ENCODE assay signal across 11 cellular contexts in the genomic region with DNA sequence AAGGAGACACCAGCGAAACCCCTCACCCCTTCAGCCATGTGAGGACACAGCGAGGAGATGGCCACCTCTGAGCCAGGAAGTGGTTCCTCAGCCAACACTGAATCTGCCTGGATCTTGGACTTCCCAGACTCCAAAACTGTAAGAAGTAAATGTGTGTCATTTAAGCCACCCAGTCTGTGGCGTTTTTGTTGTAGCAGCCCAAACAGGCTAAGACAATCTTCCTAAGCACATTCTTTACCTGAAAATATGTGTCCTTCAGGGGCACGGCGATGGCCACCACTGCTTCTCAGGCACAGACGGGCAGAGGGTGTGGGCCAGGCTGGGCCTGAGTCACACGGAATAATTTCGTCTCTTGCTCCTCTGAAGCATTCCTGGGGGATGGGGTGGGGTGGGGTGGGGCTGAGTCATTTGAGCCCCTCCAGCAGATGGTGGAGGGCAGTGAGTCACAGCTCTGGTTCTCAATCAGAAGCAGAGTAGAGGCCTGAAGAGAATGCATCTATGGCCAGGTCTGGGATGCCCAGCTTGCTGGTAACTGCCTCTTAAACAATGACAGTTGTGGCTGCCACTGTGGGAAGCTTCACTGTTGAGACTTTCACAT.
DNase-seq lines count a peak whose midpoint lies in the region; ATAC-seq and TF ChIP-seq lines count a peak whose summit lies in the region.
"Had no signal": no experiment of that assay in that cellular context is flagged by ENCODE, and none has a peak within 500 bp of the region (broad histone marks: within the 10 kb centered on the region; RNA-seq: fewer than 3 reads in every experiment).

No MANE protein-coding gene starts in this region.

- H3K4me1 Mint-ChIP-seq in Calu3 (ENCODE audit: low read depth, unreplicated experiment): no peaks in the 10 kb centered on the region
- H3K4me1 Mint-ChIP-seq in natural killer cell: no peaks in the 10 kb centered on the region

- H3K4me3 Mint-ChIP-seq in Calu3 (ENCODE audit: low read depth, unreplicated experiment): no peak overlapping the region
- H3K4me3 Mint-ChIP-seq in natural killer cell: no peak overlapping the region

- TF ChIP-seq CTCF in Calu3 (IDR thresholded peaks at IDR 0.05; ENCODE audit: unreplicated experiment) (no peak), colonic mucosa (IDR thresholded peaks at IDR 0.05) (no peak), natural killer cell (IDR thresholded peaks at IDR 0.05) (no peak)

- H3K4me1 ChIP-seq in colonic mucosa: no peaks in the 10 kb centered on the region

- peaks cover 7% of the 10 kb centered on the region for H3K27me3 Mint-ChIP-seq in Calu3 (ENCODE audit: unreplicated experiment)
- H3K27me3 Mint-ChIP-seq in natural killer cell (ENCODE audit: low read depth in 2 of 2): peaks cover 4% of the 10 kb centered on the region in 2 donors

- H3K27ac ChIP-seq in colonic mucosa: peak overlapping the region; percentile 8

- H3K4me3 ChIP-seq in colonic mucosa: no peak overlapping the region

- H3K9me3 ChIP-seq in colonic mucosa: no peaks in the 10 kb centered on the region

- no peaks in the 10 kb centered on the region for H3K27me3 ChIP-seq in colonic mucosa

- peaks cover 12% of the 10 kb centered on the region for H3K9me3 Mint-ChIP-seq in Calu3 (ENCODE audit: low read depth, unreplicated experiment)
- H3K9me3 Mint-ChIP-seq in natural killer cell: peaks cover under 1 to 1% of the 10 kb centered on the region in 2 donors

- no peaks in the 10 kb centered on the region for H3K36me3 ChIP-seq in colonic mucosa

- no TSS peak for BruUV-seq in Calu3 (replicated peaks; lab: Mats Ljungman, UMichigan)

- intact Hi-C loops in Calu3 (cut with micrococcal nuclease; ENCODE audit: unreplicated experiment) (no loop called here), colonic mucosa (cut with DNase I) (no loop called here), natural killer cell (cut with micrococcal nuclease) (no loop called here)

- no peaks in the 10 kb centered on the region for H3K36me3 Mint-ChIP-seq in Calu3 (ENCODE audit: insufficient read depth, unreplicated experiment)
- H3K36me3 Mint-ChIP-seq in natural killer cell: peaks cover 5% of the 10 kb centered on the region

- CTCF ChIA-PET in Calu3 (lab: Charles Lee): interaction anchor here (0.9 kb wide), 1 partner anchor 31 kb away, joined by 3 read pairs; no protein-coding TSS in a partner anchor

- ATAC-seq in GM21528 (IDR thresholded peaks at IDR 0.05; ENCODE audit: low FRiP score, unreplicated experiment) (no peak), natural killer cell (no peak), GM18502 (IDR thresholded peaks at IDR 0.05; ENCODE audit: poor library complexity, unreplicated experiment) (no peak), HG03520 (IDR thresholded peaks at IDR 0.05; ENCODE audit: unreplicated experiment) (no peak)

- DNase-seq in Calu3: peak; percentile 52
- DNase-seq in Kasumi-1 (lab: John Stamatoyannopoulos, UW): peak; percentile 16 to 40
- DNase-seq in colonic mucosa: no peak
- DNase-seq in renal cortical epithelial cell (ENCODE audit: low read depth): peak; percentile 94
- DNase-seq in natural killer cell: no peak
- DNase-seq: glutamatergic neuron, NCI-H774, posterior cingulate gyrus had no signal

- H3K27ac Mint-ChIP-seq in Calu3 (ENCODE audit: unreplicated experiment) (no peak overlapping the region), natural killer cell (no peak overlapping the region)

- no peak overlapping the region for H3K9ac ChIP-seq in colonic mucosa (ENCODE audit: low read depth in 2 of 2, low read length in 2 of 2)

Comparison
In these comparisons a context has a peak if more than half of its experiments do, and no peak if none do; other contexts are left out.
1. DNase-seq: peak in Calu3 (single experiment), Kasumi-1 (2 of 2) and renal cortical epithelial cell (single experiment); none in colonic mucosa (single experiment) and natural killer cell (single experiment).